Comparison of ENCODE assay signal across 9 cellular contexts in the genomic region with DNA sequence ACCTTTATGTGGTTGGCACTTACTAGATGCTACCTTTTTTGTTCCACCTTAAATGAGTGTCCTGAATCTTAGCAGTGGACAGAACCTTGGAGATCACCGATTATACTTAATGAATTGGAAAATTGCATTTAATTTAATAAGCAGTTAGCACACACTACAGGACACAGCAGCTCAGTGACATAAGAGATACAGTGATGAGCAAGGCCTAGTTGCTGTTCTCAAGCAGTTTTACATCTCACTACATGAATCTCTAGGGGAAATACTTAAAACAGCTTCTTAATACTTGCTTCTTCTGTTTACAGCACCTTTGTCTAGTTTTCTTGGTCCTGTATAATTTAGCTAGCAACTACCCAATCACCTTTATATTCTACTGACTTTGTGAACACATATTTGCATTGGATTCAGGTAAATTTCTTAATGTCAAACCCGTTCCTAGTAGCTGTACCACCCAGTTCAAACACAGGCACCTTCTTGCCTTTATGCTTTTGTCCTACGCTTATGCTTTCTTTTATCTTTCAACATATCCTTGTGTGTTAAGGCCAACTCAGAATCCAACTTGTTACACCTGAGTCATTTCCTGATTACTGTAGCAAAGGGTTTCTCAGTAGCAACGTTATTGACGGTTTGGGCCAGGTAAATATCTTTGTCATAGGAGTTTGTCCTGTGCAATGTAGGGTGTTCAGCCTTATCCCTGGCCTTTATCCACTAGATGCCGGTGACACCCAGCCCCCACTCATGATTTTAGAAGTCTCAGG. TPM values are rescaled to one million over a fixed set of nuclear protein-coding genes. Genes with fewer than 3 reads are reported as not detected.
DNase-seq lines count a peak whose midpoint lies in the region; ATAC-seq lines count a peak whose summit lies in the region.
"Had no signal": no experiment of that assay in that cellular context is flagged by ENCODE, and none has a peak within 500 bp of the region (broad histone marks: within the 10 kb centered on the region; RNA-seq: fewer than 3 reads in every experiment).

No MANE protein-coding gene starts in this region.

- H3K4me3 ChIP-seq in iPS-20b (ENCODE audit: low read length) = peak overlapping the region; percentile 81; the same call in 1 of the 2 replicates
- H3K4me3 ChIP-seq in subcutaneous abdominal adipose tissue (ENCODE audit: low read depth in 1 of 5, low read length in 5 of 5) = peak overlapping the region in 3 of 5 donors; percentile 29 to 99 (median 84)

- peaks cover 4% of the 10 kb centered on the region; the same call in 1 of the 2 replicates for H3K4me1 ChIP-seq in iPS-20b (ENCODE audit: insufficient read depth, low read length)
- H3K4me1 ChIP-seq in subcutaneous abdominal adipose tissue (ENCODE audit: control insufficient read depth in 5 of 5, insufficient read depth in 5 of 5, low read length in 5 of 5) = peaks cover 2 to 51% (median 40%) of the 10 kb centered on the region in 5 donors

- H3K9ac ChIP-seq in iPS-20b (ENCODE audit: low read depth, low read length) = peak overlapping the region; percentile 94; the same call in 1 of the 2 replicates
- peak overlapping the region in 3 of 5 donors; percentile 26 to 98 (median 89) for H3K9ac ChIP-seq in subcutaneous abdominal adipose tissue (ENCODE audit: low read length in 5 of 5)

- H3K36me3 ChIP-seq in iPS-20b (ENCODE audit: insufficient read depth, low read depth, low read length) (peaks cover 4% of the 10 kb centered on the region; the same call in 1 of the 2 replicates), subcutaneous abdominal adipose tissue (ENCODE audit: control insufficient read depth in 5 of 5, insufficient read depth in 5 of 5, low read length in 5 of 5) (peaks cover 0 to 5% (median 0%) of the 10 kb centered on the region in 5 donors)

- POLR2A ChIA-PET in activated CD4-positive, alpha-beta memory T cell treated with anti-CD3 and anti-CD28 coated beads for 36 hours (lab: Charles Lee) = interaction anchor here (0.9 to 1.3 kb wide), 2 partner anchors 38 to 828 kb away, joined by 4 read pairs; a partner anchor contains a TSS

- peaks cover 3% of the 10 kb centered on the region for H3K9me3 Mint-ChIP-seq in activated CD4-positive, alpha-beta memory T cell treated with anti-CD3 and anti-CD28 coated beads for 36 hours

- H3K27ac ChIP-seq in iPS-20b (ENCODE audit: low read length) = no peak overlapping the region
- no peak overlapping the region for H3K27ac ChIP-seq in subcutaneous abdominal adipose tissue (ENCODE audit: low read depth, low read length)
- no peak overlapping the region for H3K27ac ChIP-seq in substantia nigra (ENCODE audit: low read depth, low read length, poor library complexity, severe bottlenecking)

- ATAC-seq in activated CD4-positive, CD25-positive, alpha-beta regulatory T cell treated with anti-CD3 and anti-CD28 coated beads, Interleukin-2, amount 50 U/mL, for 24 hours = peak; percentile 55 to 62
- no peak for ATAC-seq in GM21447 (IDR thresholded peaks at IDR 0.05; ENCODE audit: unreplicated experiment)

- CTCF ChIA-PET in activated CD4-positive, alpha-beta memory T cell treated with anti-CD3 and anti-CD28 coated beads for 36 hours (lab: Charles Lee) = interaction anchor here (1.0 to 1.3 kb wide), 2 partner anchors 28 to 98 kb away, joined by 3 read pairs; a partner anchor contains a TSS

- H3K9me3 ChIP-seq in iPS-20b (ENCODE audit: insufficient read depth, low read depth, low read length) (no peaks in the 10 kb centered on the region), subcutaneous abdominal adipose tissue (ENCODE audit: control insufficient read depth in 5 of 5, low read length in 5 of 5) (peaks cover 0 to 1% (median 0%) of the 10 kb centered on the region in 5 donors)

- no peaks in the 10 kb centered on the region for H3K27me3 Mint-ChIP-seq in activated CD4-positive, alpha-beta memory T cell treated with anti-CD3 and anti-CD28 coated beads for 36 hours

- H3K4me1 Mint-ChIP-seq in activated CD4-positive, alpha-beta memory T cell treated with anti-CD3 and anti-CD28 coated beads for 36 hours (ENCODE audit: low read depth) = peaks cover 69% of the 10 kb centered on the region

- peak overlapping the region; percentile 95 for H3K27ac Mint-ChIP-seq in activated CD4-positive, alpha-beta memory T cell treated with anti-CD3 and anti-CD28 coated beads for 36 hours

- H3K36me3 Mint-ChIP-seq in activated CD4-positive, alpha-beta memory T cell treated with anti-CD3 and anti-CD28 coated beads for 36 hours = peaks cover 25% of the 10 kb centered on the region

- peak overlapping the region; percentile 95 for H3K4me3 Mint-ChIP-seq in activated CD4-positive, alpha-beta memory T cell treated with anti-CD3 and anti-CD28 coated beads for 36 hours

- intact Hi-C loops in activated CD4-positive, alpha-beta memory T cell treated with anti-CD3 and anti-CD28 coated beads for 36 hours (cut with micrococcal nuclease) = loop anchor here (1.0 to 5.0 kb wide), 4 partner anchors 24 to 417 kb away; a partner anchor contains a TSS

- no peak for DNase-seq in activated CD4-positive, CD25-positive, alpha-beta regulatory T cell treated with anti-CD3 and anti-CD28 coated beads, Interleukin-2, amount 50 U/mL, for 72 hours
- DNase-seq in activated CD4-positive, alpha-beta memory T cell treated with anti-CD3 and anti-CD28 coated beads for 36 hours = peak; percentile 16
- DNase-seq in cerebellar cortex (ENCODE audit: low spot score) (no peak), substantia nigra (lab: John Stamatoyannopoulos, UW) (no peak)
- DNase-seq: NCI-H1417 treated with DMSO at 0.1 percent for 48 hours had no signal

- H3K27me3 ChIP-seq in iPS-20b (ENCODE audit: insufficient read depth, low read length) = no peaks in the 10 kb centered on the region
- H3K27me3 ChIP-seq in subcutaneous abdominal adipose tissue (ENCODE audit: control insufficient read depth in 5 of 5, insufficient read depth in 4 of 5, low read length in 5 of 5) = no peaks in the 10 kb centered on the region

RNA-seq across cellular contexts. Expression of a gene that starts 1.8 kb away (rescaled TPM):
- total RNA-seq in activated CD4-positive, alpha-beta memory T cell treated with anti-CD3 and anti-CD28 coated beads for 36 hours = 10 to 100 TPM; 24.5 to 29.9 TPM

RNA-seq across cellular contexts. Expression of a gene that starts 28.6 kb away (rescaled TPM):
- total RNA-seq in activated CD4-positive, alpha-beta memory T cell treated with anti-CD3 and anti-CD28 coated beads for 36 hours = 1 to 10 TPM; 3.3 to 4.1 TPM
